8 cellular contexts compared by ENCODE assay signal in genomic region chr16:85947511-85948509, GRCh38. TPM values are rescaled to one million over a fixed set of nuclear protein-coding genes. Genes with fewer than 3 reads are reported as not detected.
DNase-seq lines count a peak whose midpoint lies in the region; ATAC-seq and TF ChIP-seq lines count a peak whose summit lies in the region.

No MANE protein-coding gene starts in this region.

- DNase-seq in activated B cell treated with CpG ODN at 0.5 μM for 24 hours = peak; percentile 51
- no peak for DNase-seq in NCI-H146 treated with DMSO at 0.1 percent for 48 hours (lab: John Stamatoyannopoulos, UW; ENCODE audit: unreplicated experiment)
- DNase-seq in glutamatergic neuron = no peak
- no peak for DNase-seq in tibial artery
- DNase-seq in 8988T = no peak

- no peak for TF ChIP-seq CTCF in activated B cell treated with CpG ODN at 0.5 μM for 24 hours (IDR thresholded peaks at IDR 0.05)
- TF ChIP-seq CTCF in glutamatergic neuron (IDR thresholded peaks at IDR 0.05; ENCODE audit: partially characterized antibody, unreplicated experiment) = no peak
- TF ChIP-seq CTCF in tibial artery (IDR thresholded peaks at IDR 0.05) = no peak

- H3K27ac ChIP-seq in tibial artery = no peak overlapping the region

- POLR2A ChIA-PET in activated B cell treated with CpG ODN at 0.5 μM for 24 hours (lab: Charles Lee) = interaction anchor here (0.7 to 8.9 kb wide), 18 partner anchors 7 to 1988 kb away, joined by 3 to 120 read pairs (median 6); partner anchors contain the start of genes CA5A and IRF8

- H3K9me3 Mint-ChIP-seq in activated B cell treated with CpG ODN at 0.5 μM for 24 hours = no peaks in the 10 kb centered on the region
- peaks cover 6% of the 10 kb centered on the region for H3K9me3 Mint-ChIP-seq in glutamatergic neuron (ENCODE audit: unreplicated experiment)

- peak overlapping the region; percentile 93 for H3K27ac Mint-ChIP-seq in activated B cell treated with CpG ODN at 0.5 μM for 24 hours
- no peak overlapping the region for H3K27ac Mint-ChIP-seq in glutamatergic neuron (ENCODE audit: unreplicated experiment)

- ATAC-seq in GM18517 (IDR thresholded peaks at IDR 0.05; ENCODE audit: unreplicated experiment) (peak; percentile 64), HG02798 (IDR thresholded peaks at IDR 0.05; ENCODE audit: poor library complexity, unreplicated experiment) (peak; percentile 76), activated B cell treated with CpG ODN at 0.5 μM for 24 hours (ENCODE audit: low read depth) (peak; percentile 79)

- intact Hi-C loops in activated B cell treated with CpG ODN at 0.5 μM for 24 hours (cut with micrococcal nuclease) = loop anchor here (1.0 to 5.0 kb wide), 9 partner anchors 7 to 191 kb away; no protein-coding TSS in a partner anchor
- intact Hi-C loops in tibial artery (cut with DNase I; ENCODE audit: low total_unique reads) = no loop called here

- no peaks in the 10 kb centered on the region for H3K36me3 ChIP-seq in mucosa of stomach (ENCODE audit: control insufficient read depth, insufficient read depth, low read length)
- no peaks in the 10 kb centered on the region for H3K36me3 ChIP-seq in tibial artery

- H3K4me1 Mint-ChIP-seq in activated B cell treated with CpG ODN at 0.5 μM for 24 hours = peaks cover 88% of the 10 kb centered on the region
- H3K4me1 Mint-ChIP-seq in glutamatergic neuron (ENCODE audit: low read depth, unreplicated experiment) = peaks cover 7% of the 10 kb centered on the region

- H3K36me3 Mint-ChIP-seq in activated B cell treated with CpG ODN at 0.5 μM for 24 hours (ENCODE audit: low read depth) = no peaks in the 10 kb centered on the region
- H3K36me3 Mint-ChIP-seq in glutamatergic neuron (ENCODE audit: unreplicated experiment) = no peaks in the 10 kb centered on the region

- no peaks in the 10 kb centered on the region for H3K27me3 Mint-ChIP-seq in activated B cell treated with CpG ODN at 0.5 μM for 24 hours
- peaks cover 4% of the 10 kb centered on the region for H3K27me3 Mint-ChIP-seq in glutamatergic neuron (ENCODE audit: unreplicated experiment)

- H3K9me3 ChIP-seq in mucosa of stomach (ENCODE audit: control insufficient read depth, low read length) = no peaks in the 10 kb centered on the region
- no peaks in the 10 kb centered on the region for H3K9me3 ChIP-seq in tibial artery

- peak overlapping the region; percentile 52 for H3K9ac ChIP-seq in mucosa of stomach (ENCODE audit: low read length)

- H3K27me3 ChIP-seq in mucosa of stomach (ENCODE audit: control insufficient read depth, insufficient read depth, low read length) = peaks cover 3% of the 10 kb centered on the region
- H3K27me3 ChIP-seq in tibial artery = peaks cover 0 to 60% of the 10 kb centered on the region in 2 donors

- H3K4me3 ChIP-seq in mucosa of stomach (ENCODE audit: low read length) (peak overlapping the region; percentile 10), tibial artery (no peak overlapping the region)

- H3K4me1 ChIP-seq in mucosa of stomach (ENCODE audit: control insufficient read depth, insufficient read depth, low read length) (peaks cover 16% of the 10 kb centered on the region), tibial artery (no peaks in the 10 kb centered on the region)

- H3K4me3 Mint-ChIP-seq in activated B cell treated with CpG ODN at 0.5 μM for 24 hours = peak overlapping the region; percentile 84
- H3K4me3 Mint-ChIP-seq in glutamatergic neuron (ENCODE audit: unreplicated experiment) = no peak overlapping the region

- CTCF ChIA-PET in activated B cell treated with CpG ODN at 0.5 μM for 24 hours (lab: Charles Lee) = interaction anchor here (1.0 to 2.7 kb wide), 4 partner anchors 11 to 126 kb away, joined by 3 to 8 read pairs (median 5); partner anchors contain the start of gene IRF8

RNA-seq across cellular contexts. Expression of gene IRF8, which starts 48.8 kb away (rescaled TPM):
- total RNA-seq in activated B cell treated with CpG ODN at 0.5 μM for 24 hours (234 and 248 TPM in 2 replicates), glutamatergic neuron (ENCODE audit: unreplicated experiment) (1.0 TPM)

Comparison
In these comparisons a context has a peak if more than half of its experiments do, and no peak if none do; other contexts are left out.
1. RNA of gene IRF8, which starts 48.8 kb away (total RNA-seq): 234 to 248 TPM in activated B cell treated with CpG ODN at 0.5 μM for 24 hours; 1.0 TPM in glutamatergic neuron (single experiment); every median in the first group is over 100 times any median in the second.
2. Peak in every context shown above with its lines, with median percentiles within 50 percentile points of each other: ATAC-seq.